In the genomic region with DNA sequence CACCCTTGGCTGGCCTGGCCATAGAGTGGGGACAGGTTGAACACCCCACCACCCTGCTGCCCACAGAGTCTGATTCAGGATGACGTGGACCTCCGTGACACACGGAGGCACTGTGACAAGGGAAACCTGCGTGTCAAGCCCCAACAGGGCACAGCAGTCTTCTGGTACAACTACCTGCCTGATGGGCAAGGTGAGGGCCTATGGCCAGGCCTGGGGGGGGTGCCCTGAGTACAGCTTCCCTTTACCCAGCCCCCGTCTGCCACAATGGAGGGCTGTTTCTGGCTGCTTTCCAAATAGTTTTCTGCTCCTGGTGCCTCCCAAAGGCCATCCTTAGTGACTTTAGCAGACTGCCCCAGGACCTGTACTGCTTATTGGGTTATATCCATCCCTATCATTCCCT, we compare ENCODE assay signal across 8 cellular contexts. TPM values are rescaled to one million over a fixed set of nuclear protein-coding genes. Genes with fewer than 3 reads are reported as not detected.
DNase-seq lines count a peak whose midpoint lies in the region; ATAC-seq and TF ChIP-seq lines count a peak whose summit lies in the region.

No MANE protein-coding gene starts in this region.

- H3K4me3 ChIP-seq in right lobe of liver (peak overlapping the region; percentile 65 to 94 (median 77)), tibial nerve (peak overlapping the region in 1 of 4 donors; percentile 80)

- H3K4me1 Mint-ChIP-seq in activated T-cell treated with anti-CD3 and anti-CD28 coated beads, Interleukin-2, amount 50 U/mL, for 72 hours (ENCODE audit: low read depth), result peaks cover 25% of the 10 kb centered on the region
- peaks cover 18% of the 10 kb centered on the region for H3K4me1 Mint-ChIP-seq in activated naive CD8-positive, alpha-beta T cell treated with anti-CD3 and anti-CD28 coated beads, Interleukin-2, amount 10 ng/mL, durations not matched to agents 7 days and 5 days

- no peak overlapping the region for H3K27ac Mint-ChIP-seq in activated T-cell treated with anti-CD3 and anti-CD28 coated beads, Interleukin-2, amount 50 U/mL, for 72 hours
- H3K27ac Mint-ChIP-seq in activated naive CD8-positive, alpha-beta T cell treated with anti-CD3 and anti-CD28 coated beads, Interleukin-2, amount 10 ng/mL, durations not matched to agents 7 days and 5 days, result peak overlapping the region; percentile 99

- 71% methylated on average over 1 of the region's 5 CpGs for WGBS in right lobe of liver (ENCODE audit: insufficient coverage, low coverage, low lambda C conversion rate, missing lambda C conversion rate)
- WGBS in tibial nerve, 2 donors, result 84 to 94% methylated on average over 5 of the region's 5 CpGs

- H3K27me3 Mint-ChIP-seq in activated T-cell treated with anti-CD3 and anti-CD28 coated beads, Interleukin-2, amount 50 U/mL, for 72 hours (ENCODE audit: low read depth), result no peaks in the 10 kb centered on the region
- H3K27me3 Mint-ChIP-seq in activated naive CD8-positive, alpha-beta T cell treated with anti-CD3 and anti-CD28 coated beads, Interleukin-2, amount 10 ng/mL, durations not matched to agents 7 days and 5 days, result no peaks in the 10 kb centered on the region

- peak overlapping the region in 1 of 3 donors; percentile 83 for H3K27ac ChIP-seq in right lobe of liver
- peak overlapping the region; percentile 97 to 99 (median 98) for H3K27ac ChIP-seq in tibial nerve

- intact Hi-C loops in right lobe of liver (cut with DNase I), result no loop called here

- TF ChIP-seq CTCF in right lobe of liver (IDR thresholded peaks at IDR 0.05) (no peak), tibial nerve (IDR thresholded peaks at IDR 0.05) (no peak)

- H3K4me3 Mint-ChIP-seq in activated T-cell treated with anti-CD3 and anti-CD28 coated beads, Interleukin-2, amount 50 U/mL, for 72 hours, result peak overlapping the region; percentile 98 to 99
- H3K4me3 Mint-ChIP-seq in activated naive CD8-positive, alpha-beta T cell treated with anti-CD3 and anti-CD28 coated beads, Interleukin-2, amount 10 ng/mL, durations not matched to agents 7 days and 5 days, result peak overlapping the region; percentile 96

- no peaks in the 10 kb centered on the region for H3K9me3 ChIP-seq in right lobe of liver
- no peaks in the 10 kb centered on the region for H3K9me3 ChIP-seq in tibial nerve

- H3K4me1 ChIP-seq in right lobe of liver, result peaks cover 0 to 29% (median 11%) of the 10 kb centered on the region in 4 donors
- peaks cover 0 to 28% (median 11%) of the 10 kb centered on the region in 4 donors for H3K4me1 ChIP-seq in tibial nerve

- TF ChIP-seq POLR2A in right lobe of liver (IDR thresholded peaks at IDR 0.05) (no peak), tibial nerve (IDR thresholded peaks at IDR 0.05) (no peak)

- no peaks in the 10 kb centered on the region for H3K9me3 Mint-ChIP-seq in activated T-cell treated with anti-CD3 and anti-CD28 coated beads, Interleukin-2, amount 50 U/mL, for 72 hours
- no peaks in the 10 kb centered on the region for H3K9me3 Mint-ChIP-seq in activated naive CD8-positive, alpha-beta T cell treated with anti-CD3 and anti-CD28 coated beads, Interleukin-2, amount 10 ng/mL, durations not matched to agents 7 days and 5 days

- no peak for DNase-seq in activated T-cell treated with anti-CD3 and anti-CD28 coated beads, Interleukin-2, amount 50 U/mL, for 72 hours
- no peak for DNase-seq in activated T-cell treated with anti-CD3 and anti-CD28 coated beads, Interleukin-2, amount 50 U/mL, for 48 hours
- DNase-seq in activated naive CD8-positive, alpha-beta T cell treated with anti-CD3 and anti-CD28 coated beads, Interleukin-2, amount 10 ng/mL, durations not matched to agents 7 days and 5 days, result no peak
- DNase-seq in right lobe of liver, result no peak
- DNase-seq in tibial nerve (ENCODE audit: low spot score in 2 of 2), result no peak

- peaks cover 2 to 3% of the 10 kb centered on the region in 2 donors for H3K36me3 Mint-ChIP-seq in activated T-cell treated with anti-CD3 and anti-CD28 coated beads, Interleukin-2, amount 50 U/mL, for 72 hours (ENCODE audit: insufficient read depth in 2 of 2)
- H3K36me3 Mint-ChIP-seq in activated naive CD8-positive, alpha-beta T cell treated with anti-CD3 and anti-CD28 coated beads, Interleukin-2, amount 10 ng/mL, durations not matched to agents 7 days and 5 days, result no peaks in the 10 kb centered on the region

- H3K36me3 ChIP-seq in right lobe of liver (no peaks in the 10 kb centered on the region), tibial nerve (peaks cover 0 to 29% (median 0%) of the 10 kb centered on the region in 3 donors)

- no peak for ATAC-seq in activated T-cell treated with anti-CD3 and anti-CD28 coated beads, Interleukin-2, amount 50 U/mL, for 72 hours (replicated peaks in 1 of 2)
- ATAC-seq in activated naive CD8-positive, alpha-beta T cell treated with anti-CD3 and anti-CD28 coated beads, Interleukin-2, amount 10 ng/mL, durations not matched to agents 7 days and 5 days (ENCODE audit: low read depth), result no peak
- ATAC-seq in right lobe of liver (no peak), GM21423 (IDR thresholded peaks at IDR 0.05; ENCODE audit: unreplicated experiment) (no peak), GM19328 (IDR thresholded peaks at IDR 0.05; ENCODE audit: unreplicated experiment) (no peak), GM21526 (IDR thresholded peaks at IDR 0.05; ENCODE audit: low FRiP score, unreplicated experiment) (no peak)

- no peak for TF ChIP-seq EP300 in tibial nerve (IDR thresholded peaks at IDR 0.05)

- no peaks in the 10 kb centered on the region for H3K27me3 ChIP-seq in right lobe of liver
- no peaks in the 10 kb centered on the region for H3K27me3 ChIP-seq in tibial nerve

- POLR2A ChIA-PET in activated naive CD8-positive, alpha-beta T cell treated with anti-CD3 and anti-CD28 coated beads, Interleukin-2, amount 10 ng/mL, durations not matched to agents 7 days and 5 days (lab: Charles Lee), result interaction anchor here (1.4 to 5.6 kb wide), 4 partner anchors 12 to 88 kb away, joined by 5 to 244 read pairs (median 68); a partner anchor contains a TSS

RNA-seq across cellular contexts. Expression of a gene that starts 1.2 kb away (rescaled TPM):
- total RNA-seq in activated T-cell treated with anti-CD3 and anti-CD28 coated beads, Interleukin-2, amount 50 U/mL, for 72 hours, result 100 to 1,000 TPM; 145 to 159 TPM
- 100 to 1,000 TPM; 185 to 207 TPM for total RNA-seq in activated naive CD8-positive, alpha-beta T cell treated with anti-CD3 and anti-CD28 coated beads, Interleukin-2, amount 10 ng/mL, durations not matched to agents 7 days and 5 days
- total RNA-seq in right lobe of liver (10 to 100 TPM; 35.7 to 72.9 (median 65.4) TPM), tibial nerve (100 to 1,000 TPM in 3 of 4 donors, 10 to 100 TPM in 1; 95.3 to 138 (median 117) TPM)

RNA-seq across cellular contexts. Expression of a gene that starts 12.4 kb away (rescaled TPM):
- total RNA-seq in activated T-cell treated with anti-CD3 and anti-CD28 coated beads, Interleukin-2, amount 50 U/mL, for 72 hours, result 10 to 100 TPM; 24.8 to 29.8 TPM
- 10 to 100 TPM; 27.9 to 29.9 TPM for total RNA-seq in activated naive CD8-positive, alpha-beta T cell treated with anti-CD3 and anti-CD28 coated beads, Interleukin-2, amount 10 ng/mL, durations not matched to agents 7 days and 5 days
- total RNA-seq in right lobe of liver, result 10 to 100 TPM in 2 of 6 experiments, 1 to 10 TPM in 4; 7.5 to 17.0 (median 8.1) TPM
- total RNA-seq in tibial nerve, result 10 to 100 TPM; 35.7 to 48.6 (median 43.8) TPM

RNA-seq across cellular contexts. Expression of a gene that starts 15.9 kb away (rescaled TPM):
- total RNA-seq in activated T-cell treated with anti-CD3 and anti-CD28 coated beads, Interleukin-2, amount 50 U/mL, for 72 hours, result 10 to 100 TPM; 31.9 to 35.1 TPM
- total RNA-seq in activated naive CD8-positive, alpha-beta T cell treated with anti-CD3 and anti-CD28 coated beads, Interleukin-2, amount 10 ng/mL, durations not matched to agents 7 days and 5 days, result 10 to 100 TPM; 78.9 to 82.4 TPM
- 100 to 1,000 TPM in 1 of 6 experiments, 10 to 100 TPM in 5; 39.2 to 100 (median 44.8) TPM for total RNA-seq in right lobe of liver
- total RNA-seq in tibial nerve, result 100 to 1,000 TPM; 116 to 122 (median 118) TPM

RNA-seq across cellular contexts. Expression of a gene that starts 16.0 kb away (rescaled TPM):
- total RNA-seq in activated T-cell treated with anti-CD3 and anti-CD28 coated beads, Interleukin-2, amount 50 U/mL, for 72 hours, result 10 to 100 TPM; 42.0 to 45.7 TPM
- total RNA-seq in activated naive CD8-positive, alpha-beta T cell treated with anti-CD3 and anti-CD28 coated beads, Interleukin-2, amount 10 ng/mL, durations not matched to agents 7 days and 5 days, result 10 to 100 TPM; 57.4 to 57.7 TPM
- 10 to 100 TPM in 5 of 6 experiments, 1 to 10 TPM in 1; 7.7 to 19.2 (median 11.1) TPM for total RNA-seq in right lobe of liver
- 10 to 100 TPM; 76.4 to 99.0 (median 88.8) TPM for total RNA-seq in tibial nerve

RNA-seq across cellular contexts. Expression of a gene that starts 23.2 kb away (rescaled TPM):
- 100 to 1,000 TPM; 490 to 562 TPM for total RNA-seq in activated T-cell treated with anti-CD3 and anti-CD28 coated beads, Interleukin-2, amount 50 U/mL, for 72 hours
- 100 to 1,000 TPM; 145 to 146 TPM for total RNA-seq in activated naive CD8-positive, alpha-beta T cell treated with anti-CD3 and anti-CD28 coated beads, Interleukin-2, amount 10 ng/mL, durations not matched to agents 7 days and 5 days
- total RNA-seq in right lobe of liver (10 to 100 TPM; 32.0 to 57.3 (median 39.0) TPM), tibial nerve (100 to 1,000 TPM; 108 to 156 (median 128) TPM)
